15 cellular contexts compared by ENCODE assay signal in the genomic region with DNA sequence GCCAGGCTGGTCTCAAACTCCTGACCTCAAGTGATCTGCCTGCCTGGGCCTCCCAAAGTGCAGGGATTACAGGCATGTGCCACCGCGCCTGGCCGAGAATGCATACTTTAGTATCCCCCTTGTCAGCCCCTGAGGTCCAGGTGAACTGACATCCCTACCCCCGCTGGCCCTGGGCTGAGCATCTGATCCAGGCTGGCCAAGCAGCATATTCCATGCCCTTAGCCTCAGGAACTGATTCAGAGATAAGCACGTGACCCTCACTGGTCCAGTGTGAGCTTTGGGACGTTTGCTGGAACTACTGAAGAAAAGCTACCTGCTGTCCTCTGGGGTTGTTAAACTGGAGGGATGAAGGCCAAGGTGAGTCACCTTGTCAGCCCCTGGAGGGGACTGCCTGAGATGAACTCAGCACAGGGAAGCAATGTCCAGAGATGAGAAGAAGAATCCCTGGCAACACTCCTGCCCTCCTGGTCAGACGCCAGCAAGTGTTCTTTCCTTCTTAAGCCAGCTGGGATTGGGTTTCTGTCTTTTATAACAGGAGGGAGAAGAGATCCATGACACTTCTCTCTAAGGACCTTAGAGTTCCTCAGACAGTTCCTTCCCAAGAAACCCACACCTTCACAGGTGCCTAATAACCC. TPM values are rescaled to one million over a fixed set of nuclear protein-coding genes. Genes with fewer than 3 reads are reported as not detected.
DNase-seq lines count a peak whose midpoint lies in the region; ATAC-seq and TF ChIP-seq lines count a peak whose summit lies in the region.
"Had no signal": no experiment of that assay in that cellular context is flagged by ENCODE, and none has a peak within 500 bp of the region (broad histone marks: within the 10 kb centered on the region; RNA-seq: fewer than 3 reads in every experiment).

No MANE protein-coding gene starts in this region.

- H3K4me1 Mint-ChIP-seq in activated T-cell treated with anti-CD3 and anti-CD28 coated beads, Interleukin-2, amount 50 U/mL, for 24 hours (ENCODE audit: low read depth) = peaks cover 60% of the 10 kb centered on the region
- peaks cover 47% of the 10 kb centered on the region for H3K4me1 Mint-ChIP-seq in activated T-helper 1 cell treated with anti-CD3 and anti-CD28 coated beads, Interleukin-12 subunit alpha, Interleukin-12 subunit beta, Interleukin-2, Interleukin-4 antibody, amounts not matched to agents 30 ng/mL and 10 ng/mL and 1 ng/mL, durations not matched to agents 14 hours and 24 hours and 36 hours (ENCODE audit: low read depth)
- H3K4me1 Mint-ChIP-seq in stimulated activated memory B cell treated with anti-CD40 and anti-IgM and Interleukin-4, amounts not matched to agents 10 μg/mL and 1 μg/mL and 100 μg/mL, for 72 hours = peaks cover 39% of the 10 kb centered on the region

- no peaks in the 10 kb centered on the region for H3K9me3 ChIP-seq in vagina
- no peaks in the 10 kb centered on the region for H3K9me3 ChIP-seq in colonic mucosa
- H3K9me3 ChIP-seq: ascending aorta, right lobe of liver, SJCRH30, upper lobe of left lung had no signal

- ATAC-seq in stimulated activated memory B cell treated with anti-CD40 and anti-IgM and Interleukin-4, amounts not matched to agents 10 μg/mL and 1 μg/mL and 100 μg/mL, for 72 hours = no peak

- DNase-seq in activated T-cell treated with anti-CD3 and anti-CD28 coated beads, Interleukin-2, amount 50 U/mL, for 24 hours = no peak
- DNase-seq in activated T-cell treated with anti-CD3 and anti-CD28 coated beads, Interleukin-2, amount 50 U/mL, for 1 hour = no peak
- no peak for DNase-seq in activated T-helper 1 cell treated with anti-CD3 and anti-CD28 coated beads, Interleukin-12 subunit alpha, Interleukin-12 subunit beta, Interleukin-2, Interleukin-4 antibody, amounts not matched to agents 30 ng/mL and 10 ng/mL and 1 ng/mL, durations not matched to agents 14 hours and 24 hours and 36 hours (ENCODE audit: low spot score)
- DNase-seq in fibroblast of pulmonary artery (ENCODE audit: low read depth) (peak; percentile 27), vagina (ENCODE audit: extremely low spot score in 2 of 2) (no peak), colonic mucosa (no peak), CD1c-positive myeloid dendritic cell (ENCODE audit: extremely low spot score) (no peak)
- DNase-seq: mesendoderm, NCI-H1092 treated with DMSO at 0.1 percent for 48 hours, NCI-H524, SJCRH30, upper lobe of left lung had no signal

- H3K4me3 ChIP-seq in fibroblast of pulmonary artery (replicated peaks; ENCODE audit: low read depth, low read length) (no peak overlapping the region), vagina (no peak overlapping the region), colonic mucosa (no peak overlapping the region)
- H3K4me3 ChIP-seq: ascending aorta, right lobe of liver, SJCRH30, upper lobe of left lung had no signal

- peak overlapping the region; percentile 79 for H3K27ac Mint-ChIP-seq in activated T-cell treated with anti-CD3 and anti-CD28 coated beads, Interleukin-2, amount 50 U/mL, for 24 hours
- H3K27ac Mint-ChIP-seq in activated T-helper 1 cell treated with anti-CD3 and anti-CD28 coated beads, Interleukin-12 subunit alpha, Interleukin-12 subunit beta, Interleukin-2, Interleukin-4 antibody, amounts not matched to agents 30 ng/mL and 10 ng/mL and 1 ng/mL, durations not matched to agents 14 hours and 24 hours and 36 hours = no peak overlapping the region
- H3K27ac Mint-ChIP-seq in stimulated activated memory B cell treated with anti-CD40 and anti-IgM and Interleukin-4, amounts not matched to agents 10 μg/mL and 1 μg/mL and 100 μg/mL, for 72 hours = peak overlapping the region; percentile 86

- H3K36me3 ChIP-seq in vagina (peaks cover 0 to 15% of the 10 kb centered on the region in 2 donors), colonic mucosa (no peaks in the 10 kb centered on the region)

- TF ChIP-seq CTCF in fibroblast of pulmonary artery (IDR thresholded peaks at IDR 0.05; ENCODE audit: low read length, missing control alignments) (no peak), vagina (IDR thresholded peaks at IDR 0.05) (no peak), colonic mucosa (IDR thresholded peaks at IDR 0.05) (no peak)

- TF ChIP-seq POLR2A in vagina (IDR thresholded peaks at IDR 0.05) = no peak

- H3K27ac ChIP-seq in vagina (no peak overlapping the region), colonic mucosa (no peak overlapping the region)
- H3K27ac ChIP-seq: ascending aorta, right lobe of liver, SJCRH30, upper lobe of left lung had no signal

- no peaks in the 10 kb centered on the region for H3K27me3 ChIP-seq in vagina
- no peaks in the 10 kb centered on the region for H3K27me3 ChIP-seq in colonic mucosa
- H3K27me3 ChIP-seq: ascending aorta, right lobe of liver, SJCRH30, upper lobe of left lung had no signal

- intact Hi-C loops in activated T-helper 1 cell treated with anti-CD3 and anti-CD28 coated beads, Interleukin-12 subunit alpha, Interleukin-12 subunit beta, Interleukin-2, Interleukin-4 antibody, amounts not matched to agents 30 ng/mL and 10 ng/mL and 1 ng/mL, durations not matched to agents 14 hours and 24 hours and 36 hours (cut with micrococcal nuclease) = loop anchor here (1.0 to 10.0 kb wide), 8 partner anchors 46 to 651 kb away; partner anchors contain the start of genes FGF18, STK10 and UBTD2
- intact Hi-C loops in vagina (cut with DNase I) (no loop called here), colonic mucosa (cut with DNase I) (no loop called here)

- no peak overlapping the region for H3K4me3 Mint-ChIP-seq in activated T-cell treated with anti-CD3 and anti-CD28 coated beads, Interleukin-2, amount 50 U/mL, for 24 hours
- peak overlapping the region; percentile 45 for H3K4me3 Mint-ChIP-seq in activated T-helper 1 cell treated with anti-CD3 and anti-CD28 coated beads, Interleukin-12 subunit alpha, Interleukin-12 subunit beta, Interleukin-2, Interleukin-4 antibody, amounts not matched to agents 30 ng/mL and 10 ng/mL and 1 ng/mL, durations not matched to agents 14 hours and 24 hours and 36 hours
- H3K4me3 Mint-ChIP-seq in stimulated activated memory B cell treated with anti-CD40 and anti-IgM and Interleukin-4, amounts not matched to agents 10 μg/mL and 1 μg/mL and 100 μg/mL, for 72 hours = no peak overlapping the region

- no peaks in the 10 kb centered on the region for H3K27me3 Mint-ChIP-seq in activated T-cell treated with anti-CD3 and anti-CD28 coated beads, Interleukin-2, amount 50 U/mL, for 24 hours
- no peaks in the 10 kb centered on the region for H3K27me3 Mint-ChIP-seq in activated T-helper 1 cell treated with anti-CD3 and anti-CD28 coated beads, Interleukin-12 subunit alpha, Interleukin-12 subunit beta, Interleukin-2, Interleukin-4 antibody, amounts not matched to agents 30 ng/mL and 10 ng/mL and 1 ng/mL, durations not matched to agents 14 hours and 24 hours and 36 hours (ENCODE audit: insufficient read depth)
- no peaks in the 10 kb centered on the region for H3K27me3 Mint-ChIP-seq in stimulated activated memory B cell treated with anti-CD40 and anti-IgM and Interleukin-4, amounts not matched to agents 10 μg/mL and 1 μg/mL and 100 μg/mL, for 72 hours

- peaks cover 76% of the 10 kb centered on the region for H3K36me3 Mint-ChIP-seq in activated T-cell treated with anti-CD3 and anti-CD28 coated beads, Interleukin-2, amount 50 U/mL, for 24 hours (ENCODE audit: low read depth)
- peaks cover 53% of the 10 kb centered on the region for H3K36me3 Mint-ChIP-seq in activated T-helper 1 cell treated with anti-CD3 and anti-CD28 coated beads, Interleukin-12 subunit alpha, Interleukin-12 subunit beta, Interleukin-2, Interleukin-4 antibody, amounts not matched to agents 30 ng/mL and 10 ng/mL and 1 ng/mL, durations not matched to agents 14 hours and 24 hours and 36 hours (ENCODE audit: low read depth)
- H3K36me3 Mint-ChIP-seq in stimulated activated memory B cell treated with anti-CD40 and anti-IgM and Interleukin-4, amounts not matched to agents 10 μg/mL and 1 μg/mL and 100 μg/mL, for 72 hours = peaks cover 90% of the 10 kb centered on the region

- H3K9me3 Mint-ChIP-seq in activated T-cell treated with anti-CD3 and anti-CD28 coated beads, Interleukin-2, amount 50 U/mL, for 24 hours = no peaks in the 10 kb centered on the region
- no peaks in the 10 kb centered on the region for H3K9me3 Mint-ChIP-seq in activated T-helper 1 cell treated with anti-CD3 and anti-CD28 coated beads, Interleukin-12 subunit alpha, Interleukin-12 subunit beta, Interleukin-2, Interleukin-4 antibody, amounts not matched to agents 30 ng/mL and 10 ng/mL and 1 ng/mL, durations not matched to agents 14 hours and 24 hours and 36 hours
- H3K9me3 Mint-ChIP-seq in stimulated activated memory B cell treated with anti-CD40 and anti-IgM and Interleukin-4, amounts not matched to agents 10 μg/mL and 1 μg/mL and 100 μg/mL, for 72 hours = no peaks in the 10 kb centered on the region

- H3K9ac ChIP-seq in colonic mucosa (ENCODE audit: low read depth in 2 of 2, low read length in 2 of 2) = no peak overlapping the region

- H3K4me1 ChIP-seq in vagina (no peaks in the 10 kb centered on the region), colonic mucosa (no peaks in the 10 kb centered on the region)
- H3K4me1 ChIP-seq: ascending aorta, right lobe of liver, SJCRH30 had no signal

RNA-seq across cellular contexts. Expression of gene FBXW11, which starts 59.1 kb away (rescaled TPM):
- 55.6 and 57.9 TPM in 2 replicates for total RNA-seq in activated T-helper 1 cell treated with anti-CD3 and anti-CD28 coated beads, Interleukin-12 subunit alpha, Interleukin-12 subunit beta, Interleukin-2, Interleukin-4 antibody, amounts not matched to agents 30 ng/mL and 10 ng/mL and 1 ng/mL, durations not matched to agents 14 hours and 24 hours and 36 hours
- 40.5 TPM for total RNA-seq in vagina
- total RNA-seq in colonic mucosa = 10 to 100 TPM; 25.9 to 35.5 TPM
